12 cellular contexts compared by ENCODE assay signal in the genomic region with DNA sequence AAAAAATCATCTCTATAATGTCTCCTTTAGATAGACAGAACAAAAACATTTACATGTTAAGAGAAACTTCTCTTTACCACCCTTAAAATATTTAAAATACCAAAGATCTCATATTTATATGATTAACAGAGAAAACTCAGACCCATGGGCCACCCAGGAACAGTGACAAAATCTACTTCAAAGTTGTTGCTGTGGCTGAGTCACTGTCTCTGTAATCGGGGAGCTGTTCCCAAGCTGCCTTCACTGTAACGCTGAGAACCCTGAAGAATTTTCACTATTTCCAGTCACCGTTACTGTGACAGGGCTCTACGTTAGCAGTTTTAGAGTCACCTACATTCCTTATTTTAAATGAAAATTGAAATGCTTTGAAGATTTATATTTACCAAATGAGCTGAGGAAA. TPM values are rescaled to one million over a fixed set of nuclear protein-coding genes. Genes with fewer than 3 reads are reported as not detected.
"Had no signal": no experiment of that assay in that cellular context is flagged by ENCODE, and none has a peak within 500 bp of the region (broad histone marks: within the 10 kb centered on the region; RNA-seq: fewer than 3 reads in every experiment).

No MANE protein-coding gene starts in this region.

- H3K79me2 ChIP-seq: hepatocyte had no signal

- H3K4me3 ChIP-seq: esophagus squamous epithelium, hepatocyte, lung, suprapubic skin, thyroid gland, uterus had no signal

- H3K9me3 ChIP-seq: esophagus squamous epithelium, suprapubic skin, thyroid gland, uterus had no signal

- H3K4me2 ChIP-seq: hepatocyte had no signal

- H2AFZ ChIP-seq: hepatocyte had no signal

- H3K27ac ChIP-seq: epithelial cell of prostate, esophagus squamous epithelium, hepatocyte, suprapubic skin, thyroid gland, uterus had no signal

- DNase-seq: esophagus squamous epithelium, kidney, natural killer cell, uterus had no signal

- H3K27me3 ChIP-seq: esophagus squamous epithelium, hepatocyte, suprapubic skin, thyroid gland, uterus had no signal

- H3K4me1 ChIP-seq: suprapubic skin, thyroid gland, uterus had no signal

- FAIRE-seq: kidney had no signal

- H3K36me3 ChIP-seq: esophagus squamous epithelium, suprapubic skin, thyroid gland, uterus had no signal

RNA-seq across cellular contexts. Expression of gene DAPP1, which starts 9.0 kb away (rescaled TPM):
- total RNA-seq: myocyte, neural crest cell, osteocyte had no signal
